Comparison of ENCODE assay signal across 8 cellular contexts in the genomic region with DNA sequence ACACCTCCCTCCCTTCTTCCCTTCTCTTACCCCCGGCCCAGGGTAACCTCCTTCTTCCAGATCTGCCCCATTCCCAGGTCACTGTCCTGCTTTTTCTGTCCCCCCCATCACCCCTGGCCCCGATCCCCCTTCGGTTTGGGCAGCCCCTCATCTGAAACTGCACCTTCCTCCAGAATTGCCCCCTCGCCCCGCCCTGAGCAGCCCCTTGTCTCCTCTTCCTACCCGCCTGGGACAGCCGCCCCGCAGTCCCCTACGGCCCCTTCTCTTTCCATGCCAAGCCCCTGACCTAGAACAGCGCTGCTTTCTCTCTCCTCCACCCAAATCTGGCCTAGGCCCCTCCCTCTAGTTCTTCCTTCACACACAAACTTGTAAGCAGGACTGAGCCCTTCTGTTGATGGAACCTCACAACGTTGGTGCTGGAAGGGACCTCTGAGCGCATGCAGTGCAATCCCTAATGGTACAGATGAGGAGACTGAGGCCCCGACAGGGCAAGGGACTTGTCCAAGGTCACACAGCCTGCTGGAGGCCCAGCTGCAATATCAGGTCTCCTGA. TPM values are rescaled to one million over a fixed set of nuclear protein-coding genes. Genes with fewer than 3 reads are reported as not detected.
DNase-seq lines count a peak whose midpoint lies in the region; ATAC-seq and TF ChIP-seq lines count a peak whose summit lies in the region.

No MANE protein-coding gene starts in this region.

- H3K36me3 ChIP-seq in BJ (ENCODE audit: control insufficient read depth, insufficient read depth, low read length) (0 out of 2 replicates have a peak, but pooled peaks cover 1% of the 10 kb centered on the region), Karpas-422 (ENCODE audit: insufficient read depth, low read length) (no peaks in the 10 kb centered on the region; the same call in 1 of the 2 replicates), ascending aorta (peaks cover 6 to 7% of the 10 kb centered on the region in 2 donors)

- peak overlapping the region; percentile 77 to 90 (median 85) for H3K4me3 Mint-ChIP-seq in immature natural killer cell
- peak overlapping the region; percentile 92 for H3K4me3 Mint-ChIP-seq in stimulated activated naive CD8-positive, alpha-beta T cell treated with anti-CD3 and anti-CD28 coated beads, Interleukin-15, amount 100 ng/mL, for 72 hours

- H3K4me2 ChIP-seq in Karpas-422 (ENCODE audit: low read depth, low read length, poor library complexity, severe bottlenecking) = peak overlapping the region; percentile 79

- H3K4me1 Mint-ChIP-seq in immature natural killer cell = peaks cover 46 to 57% of the 10 kb centered on the region in 2 donors
- H3K4me1 Mint-ChIP-seq in stimulated activated naive CD8-positive, alpha-beta T cell treated with anti-CD3 and anti-CD28 coated beads, Interleukin-15, amount 100 ng/mL, for 72 hours = peaks cover 56% of the 10 kb centered on the region

- CTCF ChIA-PET in BJ (lab: Yijun Ruan, JAX) = interaction anchor here (1.6 kb wide), 1 partner anchor 245 kb away, joined by 3 read pairs; no protein-coding TSS in a partner anchor

- peaks cover 31% of the 10 kb centered on the region for H3K4me1 ChIP-seq in Karpas-422 (ENCODE audit: low read length)
- peaks cover 18 to 42% of the 10 kb centered on the region in 2 donors for H3K4me1 ChIP-seq in ascending aorta

- H3K9me3 ChIP-seq in Karpas-422 (ENCODE audit: low read length) (no peaks in the 10 kb centered on the region), ascending aorta (no peaks in the 10 kb centered on the region)

- TF ChIP-seq CTCF in BJ (IDR thresholded peaks at IDR 0.05; ENCODE audit: insufficient read depth, low read depth, low read length) (no peak), ascending aorta (IDR thresholded peaks at IDR 0.05) (no peak)

- POLR2A ChIA-PET in BJ (lab: Charles Lee) = no interaction called here

- no peak for ATAC-seq in stimulated activated naive CD8-positive, alpha-beta T cell treated with anti-CD3 and anti-CD28 coated beads, Interleukin-15, amount 100 ng/mL, for 72 hours
- ATAC-seq in HG03135 (IDR thresholded peaks at IDR 0.05; ENCODE audit: unreplicated experiment) (no peak), GM21528 (IDR thresholded peaks at IDR 0.05; ENCODE audit: low FRiP score, unreplicated experiment) (no peak)

- H3K27me3 Mint-ChIP-seq in immature natural killer cell (ENCODE audit: low read depth in 3 of 3) = peaks cover 0 to 5% (median 2%) of the 10 kb centered on the region in 3 donors
- no peaks in the 10 kb centered on the region for H3K27me3 Mint-ChIP-seq in stimulated activated naive CD8-positive, alpha-beta T cell treated with anti-CD3 and anti-CD28 coated beads, Interleukin-15, amount 100 ng/mL, for 72 hours

- H4K20me1 ChIP-seq in Karpas-422 (ENCODE audit: insufficient read depth, low read depth, low read length) = no peaks in the 10 kb centered on the region

- peak overlapping the region; percentile 94 for H3K9ac ChIP-seq in Karpas-422 (ENCODE audit: low read length)

- H3K4me3 ChIP-seq in BJ (ENCODE audit: low read depth, low read length) = peak overlapping the region; percentile 72
- H3K4me3 ChIP-seq in Karpas-422 (ENCODE audit: low read length) = peak overlapping the region; percentile 76
- peak overlapping the region; percentile 69 to 99 for H3K4me3 ChIP-seq in ascending aorta

- H3K79me2 ChIP-seq in Karpas-422 (ENCODE audit: low read length) = peaks cover 53% of the 10 kb centered on the region

- H3K27ac ChIP-seq in Karpas-422 (ENCODE audit: low read length) (peak overlapping the region; percentile 59), ascending aorta (peak overlapping the region; percentile 76 to 92)

- peak overlapping the region; percentile 55 to 97 (median 91) for H3K27ac Mint-ChIP-seq in immature natural killer cell
- H3K27ac Mint-ChIP-seq in stimulated activated naive CD8-positive, alpha-beta T cell treated with anti-CD3 and anti-CD28 coated beads, Interleukin-15, amount 100 ng/mL, for 72 hours = peak overlapping the region; percentile 71 to 94

- H3K27me3 ChIP-seq in BJ (ENCODE audit: control insufficient read depth, insufficient read depth, low read length) (no peaks in the 10 kb centered on the region), Karpas-422 (ENCODE audit: low read length) (no peaks in the 10 kb centered on the region), ascending aorta (no peaks in the 10 kb centered on the region)

- H2AFZ ChIP-seq in Karpas-422 (ENCODE audit: low read length) = peak overlapping the region; percentile 33; the same call in 1 of the 2 replicates

- intact Hi-C loops in ascending aorta (cut with DNase I) = loop anchor here (1.0 to 2.0 kb wide), 3 partner anchors 28 to 74 kb away; partner anchors contain the start of genes CUL7, KLC4, MEA1 and MRPL2

- no peak for DNase-seq in BJ (ENCODE audit: low read depth)
- peak; percentile 65 for DNase-seq in Karpas-422
- no peak for DNase-seq in ascending aorta (ENCODE audit: low spot score in 2 of 2)
- DNase-seq in immature natural killer cell = no peak
- no peak for DNase-seq in stimulated activated naive CD8-positive, alpha-beta T cell treated with anti-CD3 and anti-CD28 coated beads, Interleukin-15, amount 100 ng/mL, for 72 hours
- DNase-seq in CD1c-positive myeloid dendritic cell (ENCODE audit: extremely low spot score) = no peak

- H3K9me3 Mint-ChIP-seq in immature natural killer cell = no peaks in the 10 kb centered on the region
- no peaks in the 10 kb centered on the region for H3K9me3 Mint-ChIP-seq in stimulated activated naive CD8-positive, alpha-beta T cell treated with anti-CD3 and anti-CD28 coated beads, Interleukin-15, amount 100 ng/mL, for 72 hours

- H3K36me3 Mint-ChIP-seq in immature natural killer cell = peaks cover 0 to 7% (median under 1%) of the 10 kb centered on the region in 3 donors

- H3K9me2 ChIP-seq in Karpas-422 (replicated peaks; ENCODE audit: insufficient read depth, low read length) = no peaks in the 10 kb centered on the region

RNA-seq across cellular contexts. Expression of gene PPP2R5D, which starts 0.6 kb away (rescaled TPM):
- polyA plus RNA-seq in BJ (2011; rRNA removed) (52.7 and 61.8 TPM in 2 replicates), immature natural killer cell (10 to 100 TPM; 17.1 to 29.9 (median 17.7) TPM)
- polyA minus RNA-seq in BJ (2011; rRNA and poly(A)+ RNA removed) = 29.2 and 54.3 TPM in 2 replicates
- 34.8 and 39.8 TPM in 2 replicates for total RNA-seq in Karpas-422 (2014; rRNA removed; shearing (Covaris generic); ENCODE audit: low replicate concordance)
- total RNA-seq in ascending aorta = 27.7 TPM

RNA-seq across cellular contexts. Expression of gene PEX6, which starts 6.0 kb away (rescaled TPM):
- polyA plus RNA-seq in BJ (2011; rRNA removed) (2.8 and 5.6 TPM in 2 replicates), immature natural killer cell (10 to 100 TPM; 12.2 to 18.1 (median 16.4) TPM)
- polyA minus RNA-seq in BJ (2011; rRNA and poly(A)+ RNA removed) = 3.5 and 3.8 TPM in 2 replicates
- total RNA-seq in Karpas-422 (2014; rRNA removed; shearing (Covaris generic); ENCODE audit: low replicate concordance) = 16.7 and 34.2 TPM in 2 replicates
- 8.9 TPM for total RNA-seq in ascending aorta

RNA-seq across cellular contexts. Expression of gene GNMT, which starts 24.4 kb away (rescaled TPM):
- 0.10 and 0.39 TPM in 2 replicates for polyA plus RNA-seq in BJ (2011; rRNA removed)
- 0.33 TPM in 1 of 2 replicates, not detected in the other for polyA minus RNA-seq in BJ (2011; rRNA and poly(A)+ RNA removed)
- 0.48 and 0.76 TPM in 2 replicates for total RNA-seq in Karpas-422 (2014; rRNA removed; shearing (Covaris generic); ENCODE audit: low replicate concordance)
- total RNA-seq in ascending aorta = not detected
- under 1 TPM in 1 of 3 donors, not detected in 2; 0.55 TPM for polyA plus RNA-seq in immature natural killer cell

RNA-seq across cellular contexts. Expression of gene MEA1, which starts 28.7 kb away (rescaled TPM):
- polyA plus RNA-seq in BJ (2011; rRNA removed) (107 and 121 TPM in 2 replicates), immature natural killer cell (100 to 1,000 TPM in 1 of 3 donors, 10 to 100 TPM in 2; 92.4 to 157 (median 97.6) TPM)
- 24.3 and 39.9 TPM in 2 replicates for polyA minus RNA-seq in BJ (2011; rRNA and poly(A)+ RNA removed)
- 51.7 and 113 TPM in 2 replicates for total RNA-seq in Karpas-422 (2014; rRNA removed; shearing (Covaris generic); ENCODE audit: low replicate concordance)
- total RNA-seq in ascending aorta = 61.1 TPM

RNA-seq across cellular contexts. Expression of gene KLHDC3, which starts 29.0 kb away (rescaled TPM):
- polyA plus RNA-seq in BJ (2011; rRNA removed) (56.0 and 102 TPM in 2 replicates), immature natural killer cell (100 to 1,000 TPM; 123 to 228 (median 143) TPM)
- 57.9 and 73.8 TPM in 2 replicates for polyA minus RNA-seq in BJ (2011; rRNA and poly(A)+ RNA removed)
- 53.7 and 81.1 TPM in 2 replicates for total RNA-seq in Karpas-422 (2014; rRNA removed; shearing (Covaris generic); ENCODE audit: low replicate concordance)
- total RNA-seq in ascending aorta = 64.0 TPM
